Comparison of ENCODE assay signal across 16 cellular contexts in genomic region chr7:19118896-19119301, GRCh38. TPM values are rescaled to one million over a fixed set of nuclear protein-coding genes. Genes with fewer than 3 reads are reported as not detected.
DNase-seq lines count a peak whose midpoint lies in the region; ATAC-seq and TF ChIP-seq lines count a peak whose summit lies in the region.
"Had no signal": no experiment of that assay in that cellular context is flagged by ENCODE, and none has a peak within 500 bp of the region (broad histone marks: within the 10 kb centered on the region; RNA-seq: fewer than 3 reads in every experiment).

No MANE protein-coding gene starts in this region.

- H3K27me3 Mint-ChIP-seq in nephron (ENCODE audit: low read depth) (peaks cover 75% of the 10 kb centered on the region), MCF 10A (ENCODE audit: insufficient read depth, unreplicated experiment) (no peaks in the 10 kb centered on the region)

- H3K9ac ChIP-seq in HUES48 (ENCODE audit: low read depth, low read length) = no peak overlapping the region

- no peak for ATAC-seq in HG02610 (IDR thresholded peaks at IDR 0.05; ENCODE audit: unreplicated experiment)
- ATAC-seq: psoas muscle had no signal

- H3K9me3 Mint-ChIP-seq in nephron = no peaks in the 10 kb centered on the region
- H3K9me3 Mint-ChIP-seq in MCF 10A (ENCODE audit: unreplicated experiment) = no peaks in the 10 kb centered on the region
- H3K9me3 Mint-ChIP-seq: activated naive CD4-positive, alpha-beta T cell treated with anti-CD3 and anti-CD28 coated beads for 36 hours had no signal

- WGBS in adrenal gland, 4 donors = 62 to 73% (median 68%) methylated on average over 19 of the region's 19 CpGs

- H3K4me3 Mint-ChIP-seq in nephron (peak overlapping the region; percentile 89 to 93 (median 93)), MCF 10A (ENCODE audit: unreplicated experiment) (no peak overlapping the region)
- H3K4me3 Mint-ChIP-seq: activated naive CD4-positive, alpha-beta T cell treated with anti-CD3 and anti-CD28 coated beads for 36 hours had no signal

- no peak overlapping the region for H3K27ac ChIP-seq in HUES48 (ENCODE audit: low read depth, low read length)
- no peak overlapping the region for H3K27ac ChIP-seq in adrenal gland
- H3K27ac ChIP-seq: C4-2B, psoas muscle had no signal

- peaks cover 24% of the 10 kb centered on the region for H3K4me1 Mint-ChIP-seq in nephron
- peaks cover 9% of the 10 kb centered on the region for H3K4me1 Mint-ChIP-seq in MCF 10A (ENCODE audit: insufficient read depth, unreplicated experiment)

- H3K9me3 ChIP-seq in HUES48 (ENCODE audit: control insufficient read depth, insufficient read depth, low read length) = no peaks in the 10 kb centered on the region
- no peaks in the 10 kb centered on the region for H3K9me3 ChIP-seq in adrenal gland (replicated peaks in 1 of 3)
- H3K9me3 ChIP-seq: psoas muscle had no signal

- H3K4me1 ChIP-seq in HUES48 (ENCODE audit: control insufficient read depth, insufficient read depth, low read length) (peaks cover 42% of the 10 kb centered on the region), adrenal gland (replicated peaks in 1 of 2) (peaks cover 4 to 11% of the 10 kb centered on the region in 2 donors)
- H3K4me1 ChIP-seq: psoas muscle had no signal

- intact Hi-C loops in adrenal gland (cut with DNase I) = no loop called here
- intact Hi-C loops in MCF 10A (cut with micrococcal nuclease) = loop anchor here (10.0 kb wide), 1 partner anchor 364 kb away; no protein-coding TSS in a partner anchor

- TF ChIP-seq CTCF in AG09309 (IDR thresholded peaks at IDR 0.05; ENCODE audit: control insufficient read depth, insufficient read depth, low read depth, low read length, missing control alignments) (no peak), nephron (IDR thresholded peaks at IDR 0.05; ENCODE audit: unreplicated experiment in 3 of 3) (no peak), adrenal gland (IDR thresholded peaks at IDR 0.05) (no peak), MCF 10A (IDR thresholded peaks at IDR 0.05; ENCODE audit: unreplicated experiment) (no peak)

- H3K36me3 Mint-ChIP-seq in nephron (ENCODE audit: low read depth) (peaks cover 8% of the 10 kb centered on the region), MCF 10A (ENCODE audit: insufficient read depth, unreplicated experiment) (peaks cover 4% of the 10 kb centered on the region)

- H3K36me3 ChIP-seq in HUES48 (ENCODE audit: control insufficient read depth, insufficient read depth, low read length) = no peaks in the 10 kb centered on the region
- H3K36me3 ChIP-seq in adrenal gland (replicated peaks in 1 of 2) = no peaks in the 10 kb centered on the region

- H3K27me3 ChIP-seq in HUES48 (ENCODE audit: control insufficient read depth, insufficient read depth, low read length) (peaks cover 79% of the 10 kb centered on the region), adrenal gland (peaks cover 50% of the 10 kb centered on the region)

- no TSS peak for BruUV-seq in MCF 10A (replicated peaks; lab: Mats Ljungman, UMichigan)

- H3K4me3 ChIP-seq in AG09309 (ENCODE audit: control insufficient read depth, low read depth, low read length) (peak overlapping the region; percentile 95), HUES48 (ENCODE audit: low read depth, low read length) (peak overlapping the region; percentile 71), adrenal gland (no peak overlapping the region)

- CTCF ChIA-PET in MCF 10A (lab: Yijun Ruan, JAX) = interaction anchor here (0.5 to 1.9 kb wide), 11 partner anchors 38 to 560 kb away, joined by 3 to 9 read pairs (median 3); no protein-coding TSS in a partner anchor

- POLR2A ChIA-PET in MCF 10A (lab: Yijun Ruan, JAX) = interaction anchor here (1.4 kb wide), 1 partner anchor 502 kb away, joined by 3 read pairs; no protein-coding TSS in a partner anchor

- H3K27ac Mint-ChIP-seq in nephron = peak overlapping the region in 2 of 3 experiments; percentile 55 to 61
- H3K27ac Mint-ChIP-seq in MCF 10A (ENCODE audit: low read depth, unreplicated experiment) = no peak overlapping the region
- H3K27ac Mint-ChIP-seq: activated naive CD4-positive, alpha-beta T cell treated with anti-CD3 and anti-CD28 coated beads for 36 hours had no signal

- DNase-seq in AG09309 (ENCODE audit: low read depth) (no peak), ecto neural progenitor cell (ENCODE audit: low spot score) (peak; percentile 71), adrenal gland (no peak), NCI-H446 treated with DMSO at 0.1 percent for 48 hours (lab: John Stamatoyannopoulos, UW) (no peak), MCF 10A (ENCODE audit: unreplicated experiment) (no peak)
- DNase-seq: activated naive CD4-positive, alpha-beta T cell treated with anti-CD3 and anti-CD28 coated beads for 36 hours; cerebellar nuclear complex; midbrain; psoas muscle; RPMI8226 had no signal

- no peak for TF ChIP-seq POLR2A in adrenal gland (IDR thresholded peaks at IDR 0.05)

RNA-seq across cellular contexts. Expression of gene TWIST1, which starts 1.5 kb away (rescaled TPM):
- total RNA-seq in adrenal gland (10 to 100 TPM in 4 of 8 donors, 1 to 10 TPM in 4; 1.8 to 16.3 (median 10.5) TPM), MCF 10A (2022) (16.1 and 18.9 TPM in 2 replicates)
- polyA plus RNA-seq in adrenal gland = 10 to 100 TPM in 1 of 3 donors, 1 to 10 TPM in 2; 1.9 to 17.9 (median 3.0) TPM
- total RNA-seq: activated naive CD4-positive, alpha-beta T cell treated with anti-CD3 and anti-CD28 coated beads for 36 hours had no signal

RNA-seq across cellular contexts. Expression of gene FERD3L, which starts 26.3 kb away (rescaled TPM):
- total RNA-seq in adrenal gland = not detected
- polyA plus RNA-seq in adrenal gland = not detected
- total RNA-seq in MCF 10A (2022) = not detected in 2 replicates
- total RNA-seq: activated naive CD4-positive, alpha-beta T cell treated with anti-CD3 and anti-CD28 coated beads for 36 hours; M059J; psoas muscle had no signal
- polyA plus RNA-seq: esophagus, psoas muscle had no signal

Comparison
In these comparisons a context has a peak if more than half of its experiments do, and no peak if none do; other contexts are left out.
1. H3K4me3 ChIP-seq: peak in AG09309 (single experiment) and HUES48 (single experiment); none in adrenal gland (0 of 4).